ENCODE assay signal across 2 cellular contexts in the genomic region with DNA sequence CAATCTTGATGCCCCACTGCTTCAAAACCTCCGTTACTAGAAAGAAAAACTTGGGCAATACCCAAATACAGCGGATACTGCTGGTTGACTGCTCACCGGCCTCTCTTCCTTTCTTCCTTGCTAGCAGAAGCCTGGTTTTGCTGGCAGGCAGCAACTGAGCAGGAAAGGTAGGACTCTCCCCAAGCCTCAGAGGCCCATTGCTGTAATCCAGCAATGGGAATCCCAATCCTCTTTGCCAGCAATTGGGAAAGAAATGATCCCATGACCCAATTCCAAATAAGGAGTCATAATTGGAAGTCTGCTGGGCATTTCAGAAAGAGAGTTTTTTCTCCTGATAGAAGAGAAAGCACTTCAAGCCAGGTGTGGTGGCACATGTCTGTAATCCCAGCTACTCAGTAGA.
TF ChIP-seq lines count a peak whose summit lies in the region.

No MANE protein-coding gene starts in this region.

TF ChIP-seq in liver, 16 proteins besides CTCF, POLR2A, EP300 and RAD21 (continued from another document):
- TF ChIP-seq, protein P1, sequence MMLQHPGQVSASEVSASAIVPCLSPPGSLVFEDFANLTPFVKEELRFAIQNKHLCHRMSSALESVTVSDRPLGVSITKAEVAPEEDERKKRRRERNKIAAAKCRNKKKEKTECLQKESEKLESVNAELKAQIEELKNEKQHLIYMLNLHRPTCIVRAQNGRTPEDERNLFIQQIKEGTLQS (IDR thresholded peaks at IDR 0.05), result peak; percentile 24
- TF ChIP-seq HNF4G (IDR thresholded peaks at IDR 0.05), result no peak
- TF ChIP-seq GABPA (IDR thresholded peaks at IDR 0.05 in 1 of 2, conservative IDR thresholded peaks at IDR 0.05 in 1 of 2), result no peak
- peak; percentile 31 to 53 for TF ChIP-seq HNF4A (conservative IDR thresholded peaks at IDR 0.05)
- TF ChIP-seq YY1 (IDR thresholded peaks at IDR 0.05), result peak; percentile 18

TF ChIP-seq in HepG2, 621 proteins besides CTCF, POLR2A, EP300 and RAD21 (continued from another document):
- TF ChIP-seq, protein P2, sequence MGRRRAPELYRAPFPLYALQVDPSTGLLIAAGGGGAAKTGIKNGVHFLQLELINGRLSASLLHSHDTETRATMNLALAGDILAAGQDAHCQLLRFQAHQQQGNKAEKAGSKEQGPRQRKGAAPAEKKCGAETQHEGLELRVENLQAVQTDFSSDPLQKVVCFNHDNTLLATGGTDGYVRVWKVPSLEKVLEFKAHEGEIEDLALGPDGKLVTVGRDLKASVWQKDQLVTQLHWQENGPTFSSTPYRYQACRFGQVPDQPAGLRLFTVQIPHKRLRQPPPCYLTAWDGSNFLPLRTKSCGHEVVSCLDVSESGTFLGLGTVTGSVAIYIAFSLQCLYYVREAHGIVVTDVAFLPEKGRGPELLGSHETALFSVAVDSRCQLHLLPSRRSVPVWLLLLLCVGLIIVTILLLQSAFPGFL (CRISPR knock-in tag; IDR thresholded peaks at IDR 0.05), result no peak
- TF ChIP-seq PHF21A (CRISPR knock-in tag; IDR thresholded peaks at IDR 0.05) (no peak), GLI4 (CRISPR knock-in tag; IDR thresholded peaks at IDR 0.05; ENCODE audit: borderline replicate concordance) (no peak), FOSL2 (CRISPR knock-in tag; IDR thresholded peaks at IDR 0.05) (no peak), PCBP2 (optimal IDR thresholded peaks at IDR 0.05; ENCODE audit: low read depth, low read length, poor library complexity, severe bottlenecking) (no peak), DR1 (CRISPR knock-in tag; IDR thresholded peaks at IDR 0.05) (no peak), THAP11 (CRISPR knock-in tag; IDR thresholded peaks at IDR 0.05) (no peak), HNRNPL (IDR thresholded peaks at IDR 0.05; ENCODE audit: low read depth, low read length) (no peak), HHEX (CRISPR knock-in tag; IDR thresholded peaks at IDR 0.05) (no peak)
- TF ChIP-seq, protein P3, sequence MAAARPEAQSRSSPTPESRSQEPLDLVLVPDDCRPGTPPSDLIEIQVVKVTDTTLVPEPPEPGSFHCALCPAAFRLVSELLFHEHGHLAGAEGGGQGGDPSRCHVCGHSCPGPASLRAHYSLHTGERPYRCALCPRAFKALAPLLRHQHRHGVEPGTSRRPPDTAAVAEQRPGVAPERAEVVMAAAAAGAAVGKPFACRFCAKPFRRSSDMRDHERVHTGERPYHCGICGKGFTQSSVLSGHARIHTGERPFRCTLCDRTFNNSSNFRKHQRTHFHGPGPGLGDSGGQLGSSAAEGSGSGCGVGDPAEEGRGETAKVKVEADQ (CRISPR knock-in tag; IDR thresholded peaks at IDR 0.05; ENCODE audit: borderline replicate concordance), result no peak
- TF ChIP-seq, protein P4, sequence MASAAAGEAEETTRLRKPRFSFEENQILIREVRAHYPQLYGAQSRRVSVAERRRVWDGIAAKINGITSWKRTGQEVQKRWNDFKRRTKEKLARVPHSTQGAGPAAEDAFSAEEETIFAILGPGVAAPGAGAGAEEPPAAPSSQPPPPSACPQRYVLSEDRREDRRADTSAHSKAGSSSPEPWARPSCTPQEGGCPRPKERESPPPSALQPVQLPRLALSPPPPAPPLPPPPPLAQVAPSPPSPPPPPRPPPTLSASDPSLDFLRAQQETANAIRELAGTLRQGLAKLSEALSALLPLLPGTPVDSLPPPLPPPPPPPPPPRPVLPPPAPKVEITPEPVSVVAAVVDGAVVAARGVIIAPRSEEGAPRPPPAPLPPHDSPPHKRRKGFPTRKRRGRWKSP (CRISPR knock-in tag; IDR thresholded peaks at IDR 0.05), result no peak
- TF ChIP-seq, protein P5, sequence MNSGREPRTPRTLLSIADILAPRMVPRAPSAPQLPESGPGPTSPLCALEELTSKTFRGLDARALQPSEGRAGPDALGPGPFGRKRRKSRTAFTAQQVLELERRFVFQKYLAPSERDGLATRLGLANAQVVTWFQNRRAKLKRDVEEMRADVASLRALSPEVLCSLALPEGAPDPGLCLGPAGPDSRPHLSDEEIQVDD (CRISPR knock-in tag; IDR thresholded peaks at IDR 0.05; ENCODE audit: borderline replicate concordance), result no peak
- TF ChIP-seq, protein P6, sequence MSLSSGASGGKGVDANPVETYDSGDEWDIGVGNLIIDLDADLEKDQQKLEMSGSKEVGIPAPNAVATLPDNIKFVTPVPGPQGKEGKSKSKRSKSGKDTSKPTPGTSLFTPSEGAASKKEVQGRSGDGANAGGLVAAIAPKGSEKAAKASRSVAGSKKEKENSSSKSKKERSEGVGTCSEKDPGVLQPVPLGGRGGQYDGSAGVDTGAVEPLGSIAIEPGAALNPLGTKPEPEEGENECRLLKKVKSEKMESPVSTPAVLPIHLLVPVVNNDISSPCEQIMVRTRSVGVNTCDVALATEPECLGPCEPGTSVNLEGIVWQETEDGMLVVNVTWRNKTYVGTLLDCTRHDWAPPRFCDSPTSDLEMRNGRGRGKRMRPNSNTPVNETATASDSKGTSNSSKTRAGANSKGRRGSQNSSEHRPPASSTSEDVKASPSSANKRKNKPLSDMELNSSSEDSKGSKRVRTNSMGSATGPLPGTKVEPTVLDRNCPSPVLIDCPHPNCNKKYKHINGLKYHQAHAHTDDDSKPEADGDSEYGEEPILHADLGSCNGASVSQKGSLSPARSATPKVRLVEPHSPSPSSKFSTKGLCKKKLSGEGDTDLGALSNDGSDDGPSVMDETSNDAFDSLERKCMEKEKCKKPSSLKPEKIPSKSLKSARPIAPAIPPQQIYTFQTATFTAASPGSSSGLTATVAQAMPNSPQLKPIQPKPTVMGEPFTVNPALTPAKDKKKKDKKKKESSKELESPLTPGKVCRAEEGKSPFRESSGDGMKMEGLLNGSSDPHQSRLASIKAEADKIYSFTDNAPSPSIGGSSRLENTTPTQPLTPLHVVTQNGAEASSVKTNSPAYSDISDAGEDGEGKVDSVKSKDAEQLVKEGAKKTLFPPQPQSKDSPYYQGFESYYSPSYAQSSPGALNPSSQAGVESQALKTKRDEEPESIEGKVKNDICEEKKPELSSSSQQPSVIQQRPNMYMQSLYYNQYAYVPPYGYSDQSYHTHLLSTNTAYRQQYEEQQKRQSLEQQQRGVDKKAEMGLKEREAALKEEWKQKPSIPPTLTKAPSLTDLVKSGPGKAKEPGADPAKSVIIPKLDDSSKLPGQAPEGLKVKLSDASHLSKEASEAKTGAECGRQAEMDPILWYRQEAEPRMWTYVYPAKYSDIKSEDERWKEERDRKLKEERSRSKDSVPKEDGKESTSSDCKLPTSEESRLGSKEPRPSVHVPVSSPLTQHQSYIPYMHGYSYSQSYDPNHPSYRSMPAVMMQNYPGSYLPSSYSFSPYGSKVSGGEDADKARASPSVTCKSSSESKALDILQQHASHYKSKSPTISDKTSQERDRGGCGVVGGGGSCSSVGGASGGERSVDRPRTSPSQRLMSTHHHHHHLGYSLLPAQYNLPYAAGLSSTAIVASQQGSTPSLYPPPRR (CRISPR knock-in tag; IDR thresholded peaks at IDR 0.05; ENCODE audit: borderline replicate concordance), result no peak
- TF ChIP-seq, protein P7, sequence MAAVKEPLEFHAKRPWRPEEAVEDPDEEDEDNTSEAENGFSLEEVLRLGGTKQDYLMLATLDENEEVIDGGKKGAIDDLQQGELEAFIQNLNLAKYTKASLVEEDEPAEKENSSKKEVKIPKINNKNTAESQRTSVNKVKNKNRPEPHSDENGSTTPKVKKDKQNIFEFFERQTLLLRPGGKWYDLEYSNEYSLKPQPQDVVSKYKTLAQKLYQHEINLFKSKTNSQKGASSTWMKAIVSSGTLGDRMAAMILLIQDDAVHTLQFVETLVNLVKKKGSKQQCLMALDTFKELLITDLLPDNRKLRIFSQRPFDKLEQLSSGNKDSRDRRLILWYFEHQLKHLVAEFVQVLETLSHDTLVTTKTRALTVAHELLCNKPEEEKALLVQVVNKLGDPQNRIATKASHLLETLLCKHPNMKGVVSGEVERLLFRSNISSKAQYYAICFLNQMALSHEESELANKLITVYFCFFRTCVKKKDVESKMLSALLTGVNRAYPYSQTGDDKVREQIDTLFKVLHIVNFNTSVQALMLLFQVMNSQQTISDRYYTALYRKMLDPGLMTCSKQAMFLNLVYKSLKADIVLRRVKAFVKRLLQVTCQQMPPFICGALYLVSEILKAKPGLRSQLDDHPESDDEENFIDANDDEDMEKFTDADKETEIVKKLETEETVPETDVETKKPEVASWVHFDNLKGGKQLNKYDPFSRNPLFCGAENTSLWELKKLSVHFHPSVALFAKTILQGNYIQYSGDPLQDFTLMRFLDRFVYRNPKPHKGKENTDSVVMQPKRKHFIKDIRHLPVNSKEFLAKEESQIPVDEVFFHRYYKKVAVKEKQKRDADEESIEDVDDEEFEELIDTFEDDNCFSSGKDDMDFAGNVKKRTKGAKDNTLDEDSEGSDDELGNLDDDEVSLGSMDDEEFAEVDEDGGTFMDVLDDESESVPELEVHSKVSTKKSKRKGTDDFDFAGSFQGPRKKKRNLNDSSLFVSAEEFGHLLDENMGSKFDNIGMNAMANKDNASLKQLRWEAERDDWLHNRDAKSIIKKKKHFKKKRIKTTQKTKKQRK (IDR thresholded peaks at IDR 0.05; ENCODE audit: low read length), result no peak
- TF ChIP-seq, protein P8, sequence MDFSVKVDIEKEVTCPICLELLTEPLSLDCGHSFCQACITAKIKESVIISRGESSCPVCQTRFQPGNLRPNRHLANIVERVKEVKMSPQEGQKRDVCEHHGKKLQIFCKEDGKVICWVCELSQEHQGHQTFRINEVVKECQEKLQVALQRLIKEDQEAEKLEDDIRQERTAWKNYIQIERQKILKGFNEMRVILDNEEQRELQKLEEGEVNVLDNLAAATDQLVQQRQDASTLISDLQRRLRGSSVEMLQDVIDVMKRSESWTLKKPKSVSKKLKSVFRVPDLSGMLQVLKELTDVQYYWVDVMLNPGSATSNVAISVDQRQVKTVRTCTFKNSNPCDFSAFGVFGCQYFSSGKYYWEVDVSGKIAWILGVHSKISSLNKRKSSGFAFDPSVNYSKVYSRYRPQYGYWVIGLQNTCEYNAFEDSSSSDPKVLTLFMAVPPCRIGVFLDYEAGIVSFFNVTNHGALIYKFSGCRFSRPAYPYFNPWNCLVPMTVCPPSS (IDR thresholded peaks at IDR 0.05), result no peak
- TF ChIP-seq, protein P9, sequence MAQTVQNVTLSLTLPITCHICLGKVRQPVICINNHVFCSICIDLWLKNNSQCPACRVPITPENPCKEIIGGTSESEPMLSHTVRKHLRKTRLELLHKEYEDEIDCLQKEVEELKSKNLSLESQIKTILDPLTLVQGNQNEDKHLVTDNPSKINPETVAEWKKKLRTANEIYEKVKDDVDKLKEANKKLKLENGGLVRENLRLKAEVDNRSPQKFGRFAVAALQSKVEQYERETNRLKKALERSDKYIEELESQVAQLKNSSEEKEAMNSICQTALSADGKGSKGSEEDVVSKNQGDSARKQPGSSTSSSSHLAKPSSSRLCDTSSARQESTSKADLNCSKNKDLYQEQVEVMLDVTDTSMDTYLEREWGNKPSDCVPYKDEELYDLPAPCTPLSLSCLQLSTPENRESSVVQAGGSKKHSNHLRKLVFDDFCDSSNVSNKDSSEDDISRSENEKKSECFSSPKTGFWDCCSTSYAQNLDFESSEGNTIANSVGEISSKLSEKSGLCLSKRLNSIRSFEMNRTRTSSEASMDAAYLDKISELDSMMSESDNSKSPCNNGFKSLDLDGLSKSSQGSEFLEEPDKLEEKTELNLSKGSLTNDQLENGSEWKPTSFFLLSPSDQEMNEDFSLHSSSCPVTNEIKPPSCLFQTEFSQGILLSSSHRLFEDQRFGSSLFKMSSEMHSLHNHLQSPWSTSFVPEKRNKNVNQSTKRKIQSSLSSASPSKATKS (CRISPR knock-in tag; IDR thresholded peaks at IDR 0.05), result no peak
- TF ChIP-seq, protein P10, sequence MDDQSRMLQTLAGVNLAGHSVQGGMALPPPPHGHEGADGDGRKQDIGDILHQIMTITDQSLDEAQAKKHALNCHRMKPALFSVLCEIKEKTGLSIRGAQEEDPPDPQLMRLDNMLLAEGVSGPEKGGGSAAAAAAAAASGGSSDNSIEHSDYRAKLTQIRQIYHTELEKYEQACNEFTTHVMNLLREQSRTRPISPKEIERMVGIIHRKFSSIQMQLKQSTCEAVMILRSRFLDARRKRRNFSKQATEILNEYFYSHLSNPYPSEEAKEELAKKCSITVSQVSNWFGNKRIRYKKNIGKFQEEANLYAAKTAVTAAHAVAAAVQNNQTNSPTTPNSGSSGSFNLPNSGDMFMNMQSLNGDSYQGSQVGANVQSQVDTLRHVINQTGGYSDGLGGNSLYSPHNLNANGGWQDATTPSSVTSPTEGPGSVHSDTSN (CRISPR knock-in tag; IDR thresholded peaks at IDR 0.05; ENCODE audit: borderline replicate concordance), result no peak
